1 cellular context compared by ENCODE assay signal in the genomic region with DNA sequence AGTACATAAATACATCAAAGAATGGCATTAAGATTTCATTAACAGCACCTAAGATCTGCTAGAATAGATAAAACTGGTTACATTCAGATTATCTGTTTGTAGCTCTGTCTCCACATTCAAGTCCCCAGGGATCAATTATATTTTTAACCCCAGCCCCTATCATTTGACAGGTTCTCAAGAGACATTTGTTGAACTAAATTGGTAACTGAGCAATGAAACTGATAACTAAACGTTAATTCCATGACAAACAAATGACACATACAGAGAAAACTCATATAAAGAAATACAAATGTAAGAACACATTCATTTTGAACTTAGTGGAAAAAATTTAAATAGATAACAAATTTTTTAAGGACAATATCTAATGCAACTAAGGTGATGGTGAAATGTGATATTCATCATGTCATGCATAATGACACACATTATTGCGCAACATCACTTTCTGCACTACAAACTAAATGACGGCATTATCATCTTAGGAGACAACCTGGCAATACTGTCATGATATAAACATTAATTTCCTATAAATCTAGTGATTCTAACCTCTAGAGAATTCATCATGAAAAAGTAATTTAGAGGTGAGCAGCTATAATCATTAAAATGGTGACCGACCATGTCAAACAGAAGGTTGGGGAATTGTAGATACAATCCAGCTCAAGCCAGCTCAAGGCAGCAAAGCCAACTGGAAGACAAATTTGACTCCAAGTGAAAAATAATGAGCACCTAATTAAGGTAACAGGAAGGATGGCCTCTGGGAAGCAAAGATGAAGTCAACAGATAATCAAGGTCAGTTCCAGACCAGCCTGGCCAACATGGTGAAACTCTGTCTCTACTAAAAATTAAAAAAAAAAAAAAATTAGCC.
TF ChIP-seq lines count a peak whose summit lies in the region.

No MANE protein-coding gene starts in this region.

TF ChIP-seq in K562, 482 proteins besides CTCF, POLR2A, EP300 and RAD21 (continued from another document):
- TF ChIP-seq, protein P1, sequence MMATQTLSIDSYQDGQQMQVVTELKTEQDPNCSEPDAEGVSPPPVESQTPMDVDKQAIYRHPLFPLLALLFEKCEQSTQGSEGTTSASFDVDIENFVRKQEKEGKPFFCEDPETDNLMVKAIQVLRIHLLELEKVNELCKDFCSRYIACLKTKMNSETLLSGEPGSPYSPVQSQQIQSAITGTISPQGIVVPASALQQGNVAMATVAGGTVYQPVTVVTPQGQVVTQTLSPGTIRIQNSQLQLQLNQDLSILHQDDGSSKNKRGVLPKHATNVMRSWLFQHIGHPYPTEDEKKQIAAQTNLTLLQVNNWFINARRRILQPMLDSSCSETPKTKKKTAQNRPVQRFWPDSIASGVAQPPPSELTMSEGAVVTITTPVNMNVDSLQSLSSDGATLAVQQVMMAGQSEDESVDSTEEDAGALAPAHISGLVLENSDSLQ (IDR thresholded peaks at IDR 0.05), result peak; percentile 44
- peak; percentile 61 to 66; a peak in 2 of 4 replicates for TF ChIP-seq TRIM24 (IDR thresholded peaks at IDR 0.05)
- peak; percentile 95 for TF ChIP-seq CEBPG (CRISPR knock-in tag; IDR thresholded peaks at IDR 0.05)
- peak; percentile 98 to 100 for TF ChIP-seq CEBPG (tag; conservative IDR thresholded peaks at IDR 0.05 in 1 of 2, IDR thresholded peaks at IDR 0.05 in 1 of 2)
- no peak for TF ChIP-seq SRSF7 (optimal IDR thresholded peaks at IDR 0.05; ENCODE audit: low read depth, low read length)
- peak; percentile 38; the same call in 1 of the 2 replicates for TF ChIP-seq ATF7 (IDR thresholded peaks at IDR 0.05)
- TF ChIP-seq ZBTB34 (CRISPR knock-in tag; IDR thresholded peaks at IDR 0.05), result no peak
- peak; percentile 49 for TF ChIP-seq DACH1 (IDR thresholded peaks at IDR 0.05; ENCODE audit: partially characterized antibody)
- TF ChIP-seq MEIS2 (IDR thresholded peaks at IDR 0.05; ENCODE audit: partially characterized antibody), result peak; percentile 79
- peak; percentile 18; the same call in 1 of the 2 replicates for TF ChIP-seq BHLHE40 (IDR thresholded peaks at IDR 0.05; ENCODE audit: low read length)
- TF ChIP-seq IRF9 (tag; IDR thresholded peaks at IDR 0.05), result peak; percentile 99
- no peak for TF ChIP-seq PTRF (tag; IDR thresholded peaks at IDR 0.05)
- TF ChIP-seq CREM (IDR thresholded peaks at IDR 0.05; ENCODE audit: low read depth), result 0 out of 2 replicates have a peak, but pooled peaks have one; percentile 45
- peak; percentile 62 for TF ChIP-seq JUN (IDR thresholded peaks at IDR 0.05; ENCODE audit: borderline replicate concordance, low read depth, low read length)
- no peak for TF ChIP-seq JUN (CRISPR knock-in tag; IDR thresholded peaks at IDR 0.05; ENCODE audit: borderline replicate concordance)
- TF ChIP-seq ATF1 (CRISPR knock-in tag; IDR thresholded peaks at IDR 0.05), result no peak
- peak; percentile 57; the same call in 1 of the 2 replicates for TF ChIP-seq ATF1 (tag; IDR thresholded peaks at IDR 0.05)
- no peak for TF ChIP-seq GABPB1 (CRISPR knock-in tag; IDR thresholded peaks at IDR 0.05)
- no peak for TF ChIP-seq PBX2 (CRISPR knock-in tag; IDR thresholded peaks at IDR 0.05; ENCODE audit: low read depth)
- TF ChIP-seq PBX2 (tag; conservative IDR thresholded peaks at IDR 0.05; ENCODE audit: low read depth), result peak; percentile 81
- TF ChIP-seq FOSL1 (tag; conservative IDR thresholded peaks at IDR 0.05), result peak; percentile 54
- no peak for TF ChIP-seq FOXJ2 (tag; IDR thresholded peaks at IDR 0.05)
- peak; percentile 29; the same call in 1 of the 2 replicates for TF ChIP-seq ARID1B (IDR thresholded peaks at IDR 0.05)
- TF ChIP-seq, protein P2, sequence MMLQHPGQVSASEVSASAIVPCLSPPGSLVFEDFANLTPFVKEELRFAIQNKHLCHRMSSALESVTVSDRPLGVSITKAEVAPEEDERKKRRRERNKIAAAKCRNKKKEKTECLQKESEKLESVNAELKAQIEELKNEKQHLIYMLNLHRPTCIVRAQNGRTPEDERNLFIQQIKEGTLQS (IDR thresholded peaks at IDR 0.05), result peak; percentile 84
- TF ChIP-seq, protein P2 (CRISPR knock-in tag; conservative IDR thresholded peaks at IDR 0.05), result no peak
- peak; percentile 100 for TF ChIP-seq CEBPB (tag; IDR thresholded peaks at IDR 0.05)
